30 cellular contexts compared by ENCODE assay signal in the genomic region with DNA sequence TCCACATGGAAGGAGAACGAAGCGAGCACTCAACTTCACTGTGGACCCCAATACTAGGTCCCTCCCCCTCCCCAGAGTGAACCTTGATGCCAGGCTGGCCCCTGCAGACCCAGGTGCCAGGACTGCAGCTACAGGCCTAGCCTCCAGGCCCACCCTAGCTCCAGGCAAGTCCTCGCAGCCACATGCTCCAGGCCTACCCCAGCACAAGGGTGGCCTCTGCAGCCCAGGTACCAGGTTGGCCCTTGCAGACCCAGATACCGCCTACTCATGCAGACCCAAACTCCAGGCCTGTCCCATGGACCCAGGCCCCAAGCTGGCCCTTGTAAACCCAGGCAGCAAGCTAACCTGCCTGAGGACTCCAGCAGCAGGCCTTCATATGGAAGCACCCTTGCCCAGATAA. TPM values are rescaled to one million over a fixed set of nuclear protein-coding genes. Genes with fewer than 3 reads are reported as not detected.
"Had no signal": no experiment of that assay in that cellular context is flagged by ENCODE, and none has a peak within 500 bp of the region (broad histone marks: within the 10 kb centered on the region; RNA-seq: fewer than 3 reads in every experiment).

No MANE protein-coding gene starts in this region.

- H3K4me3 ChIP-seq: left lung, lower lobe of right lung, ovary, right atrium auricular region, right lobe of liver, smooth muscle cell, stomach, suprapubic skin, tibial nerve, vagina had no signal

- H3K4me2 ChIP-seq: smooth muscle cell had no signal

- DNase-seq: head of caudate nucleus; hypothalamus; immature natural killer cell; kidney; left colon; left lung; lower lobe of right lung; naive B cell; occipital lobe; ovary; right lobe of liver; stimulated activated CD4-positive, alpha-beta T cell treated with anti-CD3 and anti-CD28 coated beads, Interleukin-12 subunit alpha, Interleukin-12 subunit beta, amount 100 ng/mL, for 4 hours; stimulated activated CD4-positive, alpha-beta T cell treated with anti-CD3 and anti-CD28 coated beads, Interleukin-15, amount 100 ng/mL, for 24 hours; stimulated activated CD4-positive, alpha-beta T cell treated with anti-CD3 and anti-CD28 coated beads, Interleukin-2, amount 100 ng/mL, for 24 hours; stimulated activated CD4-positive, alpha-beta T cell treated with anti-CD3 and anti-CD28 coated beads, Interleukin-4, amount 100 ng/mL, for 1 hour; stimulated activated naive B cell treated with anti-CD40 and anti-IgM and Interleukin-4, amounts not matched to agents 10 μg/mL and 1 μg/mL and 100 μg/mL, for 72 hours; stimulated activated naive CD8-positive, alpha-beta T cell treated with anti-CD3 and anti-CD28 coated beads, Interleukin-15, Interleukin-2, amounts not matched to agents 100 U/mL and 50 U/mL, for 24 hours; stomach had no signal

- H3K27ac Mint-ChIP-seq: immature natural killer cell; nephron; progenitor cell of endocrine pancreas; stimulated activated naive B cell treated with anti-CD40 and anti-IgM and Interleukin-4, amounts not matched to agents 10 μg/mL and 1 μg/mL and 100 μg/mL, for 72 hours; type B pancreatic cell had no signal

- H3K27me3 Mint-ChIP-seq: naive B cell had no signal

- H3K36me3 Mint-ChIP-seq: immature natural killer cell, type B pancreatic cell had no signal

- ATAC-seq: left colon; left lung; lower lobe of right lung; stimulated activated naive B cell treated with anti-CD40 and anti-IgM and Interleukin-4, amounts not matched to agents 10 μg/mL and 1 μg/mL and 100 μg/mL, for 72 hours; stimulated activated naive CD8-positive, alpha-beta T cell treated with anti-CD3 and anti-CD28 coated beads, Interleukin-15, Interleukin-2, amounts not matched to agents 100 U/mL and 50 U/mL, for 24 hours had no signal

- H3K4me1 ChIP-seq: left lung, lower lobe of right lung, right atrium auricular region, right lobe of liver, stomach, suprapubic skin, tibial nerve, vagina had no signal

- H3K36me3 ChIP-seq: left lung, lower lobe of right lung, neutrophil, ovary, right atrium auricular region, right lobe of liver, stomach, suprapubic skin, tibial nerve, vagina had no signal

- H3K9me3 ChIP-seq: lower lobe of right lung, neutrophil, ovary, right lobe of liver, suprapubic skin, vagina had no signal

- H3K27me3 ChIP-seq: neutrophil, ovary, right atrium auricular region, right lobe of liver, stomach, tibial nerve, vagina had no signal

- H3K4me3 Mint-ChIP-seq: immature natural killer cell; naive B cell; nephron; neural crest cell; stimulated activated naive B cell treated with anti-CD40 and anti-IgM and Interleukin-4, amounts not matched to agents 10 μg/mL and 1 μg/mL and 100 μg/mL, for 72 hours; type B pancreatic cell had no signal

- H3K4me1 Mint-ChIP-seq: immature natural killer cell, neural crest cell had no signal

- H3K27ac ChIP-seq: left lung, lower lobe of right lung, neutrophil, ovary, right atrium auricular region, right lobe of liver, stomach, suprapubic skin, tibial nerve, vagina had no signal

RNA-seq across cellular contexts. Expression of gene KCNG2, which starts 44.2 kb away (rescaled TPM):
- total RNA-seq: left colon, neural crest cell, progenitor cell of endocrine pancreas, pulmonary artery endothelial cell, right atrium auricular region, right lobe of liver, smooth muscle cell, suprapubic skin, ureter, vagina had no signal
- polyA plus RNA-seq: immature natural killer cell had no signal
